ENCODE assay signal across 8 cellular contexts in genomic region chr18:2907459-2908145, GRCh38.
DNase-seq lines count a peak whose midpoint lies in the region; ATAC-seq and TF ChIP-seq lines count a peak whose summit lies in the region.

No MANE protein-coding gene starts in this region.

- H3K27me3 ChIP-seq in heart right ventricle (peaks cover 0 to 6% (median 0%) of the 10 kb centered on the region in 7 donors), left lung (no peaks in the 10 kb centered on the region), uterus (no peaks in the 10 kb centered on the region)

- H3K4me1 Mint-ChIP-seq in WTC11 = peaks cover 8% of the 10 kb centered on the region

- H3K4me3 ChIP-seq in heart right ventricle = peak overlapping the region; percentile 44 to 80 (median 59)
- peak overlapping the region; percentile 65 for H3K4me3 ChIP-seq in left lung
- H3K4me3 ChIP-seq in uterus = peak overlapping the region in 1 of 2 donors; percentile 58

- H3K9me3 Mint-ChIP-seq in WTC11 = no peaks in the 10 kb centered on the region

- H3K27ac ChIP-seq in heart right ventricle (peak overlapping the region in 5 of 10 donors; percentile 9 to 90 (median 66)), left lung (peak overlapping the region; percentile 75), uterus (peak overlapping the region; percentile 84 to 91)

- peaks cover 33% of the 10 kb centered on the region for H3K36me3 Mint-ChIP-seq in WTC11

- intact Hi-C loops in heart right ventricle (cut with DNase I) (loop anchor here in 5 of 10 donors (5.0 to 10.0 kb wide), 6 partner anchors 55 to 133 kb away; partner anchors contain the start of gene EMILIN2 (in 2 of the 5)), Right ventricle myocardium superior (cut with DNase I) (no loop called here), left lung (cut with DNase I) (no loop called here), uterus (cut with DNase I; ENCODE audit: low total_unique reads) (loop anchor here (10.0 kb wide), 1 partner anchor 253 kb away; the partner anchor contains the start of gene SMCHD1)

- H3K36me3 ChIP-seq in heart right ventricle (peaks cover 0 to 42% (median 0%) of the 10 kb centered on the region in 9 donors), left lung (peaks cover 0 to 45% of the 10 kb centered on the region in 2 donors), uterus (no peaks in the 10 kb centered on the region)

- ATAC-seq in heart right ventricle (no peak), Right ventricle myocardium superior (ENCODE audit: poor library complexity) (no peak), WTC11 (no peak), left lung (peak; percentile 3), GM18517 (IDR thresholded peaks at IDR 0.05; ENCODE audit: unreplicated experiment) (no peak), GM19397 (IDR thresholded peaks at IDR 0.05; ENCODE audit: unreplicated experiment) (no peak), GM19452 (IDR thresholded peaks at IDR 0.05; ENCODE audit: unreplicated experiment) (no peak)

- peak overlapping the region; percentile 76 for H3K4me3 Mint-ChIP-seq in WTC11

- TF ChIP-seq CTCF in heart right ventricle (IDR thresholded peaks at IDR 0.05) = no peak
- no peak for TF ChIP-seq CTCF in WTC11 (IDR thresholded peaks at IDR 0.05)
- TF ChIP-seq CTCF in left lung (IDR thresholded peaks at IDR 0.05) = no peak
- TF ChIP-seq CTCF in uterus (IDR thresholded peaks at IDR 0.05) = no peak

- DNase-seq in heart right ventricle (no peak), Right ventricle myocardium superior (no peak), WTC11 (ENCODE audit: low spot score) (no peak), left lung (peak in 1 of 2 donors; percentile 41), uterus (no peak)

- H3K4me1 ChIP-seq in heart right ventricle (peaks cover 8 to 50% (median 38%) of the 10 kb centered on the region in 9 donors), left lung (peaks cover 0 to 48% of the 10 kb centered on the region in 2 donors), uterus (peaks cover 0 to 3% of the 10 kb centered on the region in 2 donors)

- TF ChIP-seq POLR2A in uterus (IDR thresholded peaks at IDR 0.05) = no peak

- H3K27me3 Mint-ChIP-seq in WTC11 (ENCODE audit: low read depth) = peaks cover 7% of the 10 kb centered on the region

- H3K27ac Mint-ChIP-seq in WTC11 = no peak overlapping the region

- POLR2A ChIA-PET in WTC11 (lab: Charles Lee) = interaction anchor here (1.5 kb wide), 1 partner anchor 8 kb away, joined by 3 read pairs; no protein-coding TSS in a partner anchor

- 63% methylated on average over 7 of the region's 7 CpGs for WGBS in heart right ventricle, 2 donors

- CTCF ChIA-PET in WTC11 (lab: Charles Lee) = interaction anchor here (1.1 to 1.3 kb wide), 2 partner anchors 9 to 11 kb away, joined by 3 to 4 read pairs; no protein-coding TSS in a partner anchor

- H3K9me3 ChIP-seq in heart right ventricle = no peaks in the 10 kb centered on the region
- no peaks in the 10 kb centered on the region for H3K9me3 ChIP-seq in left lung
- H3K9me3 ChIP-seq in uterus = no peaks in the 10 kb centered on the region

TF ChIP-seq in WTC11, 78 proteins besides CTCF, POLR2A, EP300 and RAD21:
- no peak for TF ChIP-seq E2F5 (CRISPR knock-in tag; IDR thresholded peaks at IDR 0.05)
- TF ChIP-seq ZNF512 (CRISPR knock-in tag; IDR thresholded peaks at IDR 0.05; ENCODE audit: borderline replicate concordance) = no peak
- TF ChIP-seq TEAD4 (CRISPR knock-in tag; IDR thresholded peaks at IDR 0.05) = no peak
- TF ChIP-seq NR1H2 (CRISPR knock-in tag; IDR thresholded peaks at IDR 0.05) = no peak
- TF ChIP-seq IRF1 (CRISPR knock-in tag; IDR thresholded peaks at IDR 0.05) = no peak
- TF ChIP-seq NFYB (CRISPR knock-in tag; conservative IDR thresholded peaks at IDR 0.05; ENCODE audit: low read depth) = no peak
- TF ChIP-seq SMAD4 (CRISPR knock-in tag; IDR thresholded peaks at IDR 0.05) = no peak
- no peak for TF ChIP-seq ZNF423 (CRISPR knock-in tag; IDR thresholded peaks at IDR 0.05)
- TF ChIP-seq ZNF425 (CRISPR knock-in tag; conservative IDR thresholded peaks at IDR 0.05) = no peak
- TF ChIP-seq FOXP1 (CRISPR knock-in tag; IDR thresholded peaks at IDR 0.05; ENCODE audit: borderline replicate concordance) = no peak
- TF ChIP-seq HMGXB4 (CRISPR knock-in tag; IDR thresholded peaks at IDR 0.05) = no peak
- no peak for TF ChIP-seq ZNF138 (CRISPR knock-in tag; conservative IDR thresholded peaks at IDR 0.05)
- TF ChIP-seq CBFB (CRISPR knock-in tag; IDR thresholded peaks at IDR 0.05; ENCODE audit: low read depth) = no peak
- TF ChIP-seq E2F4 (CRISPR knock-in tag; IDR thresholded peaks at IDR 0.05; ENCODE audit: borderline replicate concordance, low read depth) = no peak
- no peak for TF ChIP-seq SP1 (CRISPR knock-in tag; conservative IDR thresholded peaks at IDR 0.05)
- no peak for TF ChIP-seq MAX (CRISPR knock-in tag; IDR thresholded peaks at IDR 0.05)
